12 cellular contexts compared by ENCODE assay signal in genomic region chr5:43309657-43310056, GRCh38. TPM values are rescaled to one million over a fixed set of nuclear protein-coding genes. Genes with fewer than 3 reads are reported as not detected.
A peak's percentile ranks its signal among the peaks of the same experiment; 100 is the strongest.
DNase-seq lines count a peak whose midpoint lies in the region; ATAC-seq, FAIRE-seq and TF ChIP-seq lines count a peak whose summit lies in the region.
"Had no signal": no experiment of that assay in that cellular context is flagged by ENCODE, and none has a peak within 500 bp of the region (broad histone marks: within the 10 kb centered on the region; RNA-seq: fewer than 3 reads in every experiment).

No MANE protein-coding gene starts in this region.

- peaks cover 50% of the 10 kb centered on the region for H3K4me1 ChIP-seq in iPS-18a (ENCODE audit: control insufficient read depth, low read depth, low read length)

- H3K27me3 Mint-ChIP-seq in activated T-helper 17 cell treated with anti-CD3 and anti-CD28 coated beads, Interleukin-2, amount 50 U/mL, for 72 hours: no peaks in the 10 kb centered on the region

- TF ChIP-seq CTCF in 22Rv1 (IDR thresholded peaks at IDR 0.05) (no peak), GM12865 (IDR thresholded peaks at IDR 0.05; ENCODE audit: insufficient read depth, low read depth, low read length, missing control alignments) (no peak)

- H3K9ac ChIP-seq in iPS-18a (ENCODE audit: low read length): peak overlapping the region; percentile 14

- H3K9me3 Mint-ChIP-seq in activated T-helper 17 cell treated with anti-CD3 and anti-CD28 coated beads, Interleukin-2, amount 50 U/mL, for 72 hours: peaks cover 3% of the 10 kb centered on the region

- DNase-seq in GM12865 (ENCODE audit: low read depth) (no peak), GM12892 (ENCODE audit: insufficient read length) (no peak), OCI-M2 (lab: John Stamatoyannopoulos, UW; ENCODE audit: unreplicated experiment) (no peak)
- DNase-seq: activated naive CD4-positive, alpha-beta T cell; gastrocnemius medialis had no signal

- H3K27ac ChIP-seq in 22Rv1 (peak overlapping the region; percentile 90), iPS-18a (ENCODE audit: low read length) (peak overlapping the region; percentile 14)
- H3K27ac ChIP-seq: gastrocnemius medialis, neutrophil had no signal

- H3K27ac Mint-ChIP-seq in activated T-helper 17 cell treated with anti-CD3 and anti-CD28 coated beads, Interleukin-2, amount 50 U/mL, for 72 hours: peak overlapping the region; percentile 100

- H3K27me3 ChIP-seq in iPS-18a (ENCODE audit: control insufficient read depth, insufficient read depth, low read length): no peaks in the 10 kb centered on the region
- H3K27me3 ChIP-seq: gastrocnemius medialis, neutrophil, vagina had no signal

- peak overlapping the region; percentile 80 for H3K4me3 ChIP-seq in GM12865 (ENCODE audit: low read depth, low read length)
- peak overlapping the region; percentile 99 for H3K4me3 ChIP-seq in iPS-18a (ENCODE audit: low read length)
- H3K4me3 ChIP-seq: gastrocnemius medialis, vagina had no signal

- ATAC-seq in activated T-helper 17 cell treated with anti-CD3 and anti-CD28 coated beads, Interleukin-2, amount 50 U/mL, for 72 hours (replicated peaks): no peak
- no peak for ATAC-seq in HG02973 (IDR thresholded peaks at IDR 0.05; ENCODE audit: unreplicated experiment)
- ATAC-seq in HG02938 (IDR thresholded peaks at IDR 0.05; ENCODE audit: unreplicated experiment): no peak
- ATAC-seq: gastrocnemius medialis had no signal

- H3K4me3 Mint-ChIP-seq in activated T-helper 17 cell treated with anti-CD3 and anti-CD28 coated beads, Interleukin-2, amount 50 U/mL, for 72 hours: peak overlapping the region; percentile 93

- no peak for TF ChIP-seq POLR2A in GM12892 (IDR thresholded peaks at IDR 0.05; ENCODE audit: low read depth, low read length)

- H3K9me3 ChIP-seq in iPS-18a (ENCODE audit: control insufficient read depth, low read depth, low read length): no peaks in the 10 kb centered on the region
- H3K9me3 ChIP-seq: gastrocnemius medialis, neutrophil, vagina had no signal

- H3K4me1 Mint-ChIP-seq in activated T-helper 17 cell treated with anti-CD3 and anti-CD28 coated beads, Interleukin-2, amount 50 U/mL, for 72 hours: peaks cover 34% of the 10 kb centered on the region

- FAIRE-seq in GM12892 (lab: Jason Lieb, UNC): no peak

- peaks cover 96% of the 10 kb centered on the region for H3K36me3 Mint-ChIP-seq in activated T-helper 17 cell treated with anti-CD3 and anti-CD28 coated beads, Interleukin-2, amount 50 U/mL, for 72 hours (ENCODE audit: low read depth)

- peaks cover 33% of the 10 kb centered on the region for H3K36me3 ChIP-seq in iPS-18a (ENCODE audit: control insufficient read depth, low read depth, low read length)
- H3K36me3 ChIP-seq: gastrocnemius medialis, neutrophil, vagina had no signal

RNA-seq across cellular contexts. Expression of gene HMGCS1, which starts 3.6 kb away (rescaled TPM):
- total RNA-seq in activated T-helper 17 cell treated with anti-CD3 and anti-CD28 coated beads, Interleukin-2, amount 50 U/mL, for 72 hours: 100 to 1,000 TPM in 1 of 2 donors, 10 to 100 TPM in 1; 90.2 to 108 TPM
- 68.2 TPM for polyA plus RNA-seq in GM12892 (2012; ENCODE audit: missing spikeins)
